ENCODE assay signal across 23 cellular contexts in the genomic region with DNA sequence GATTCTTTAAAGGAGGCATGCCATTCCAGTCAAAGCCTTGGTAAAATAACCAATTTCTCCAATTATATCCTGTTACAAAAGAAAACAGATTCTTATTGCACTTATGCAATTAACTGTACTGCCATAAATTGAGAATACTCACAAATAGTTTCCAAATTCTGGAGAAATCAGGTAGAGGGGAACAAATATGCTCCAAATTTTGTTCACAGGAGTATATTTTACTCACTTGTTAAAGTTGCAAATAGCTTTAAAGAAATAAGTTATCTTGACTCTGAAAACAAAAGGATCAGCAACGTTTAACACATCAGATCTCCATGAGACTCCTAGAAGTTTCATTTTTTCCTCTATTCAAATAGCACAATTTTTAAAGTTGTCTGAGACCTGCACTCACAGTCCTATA.
DNase-seq lines count a peak whose midpoint lies in the region; ATAC-seq lines count a peak whose summit lies in the region.
"Had no signal": no experiment of that assay in that cellular context is flagged by ENCODE, and none has a peak within 500 bp of the region (broad histone marks: within the 10 kb centered on the region; RNA-seq: fewer than 3 reads in every experiment).

No MANE protein-coding gene starts in this region.

- peaks cover 8 to 24% (median 21%) of the 10 kb centered on the region in 3 donors for H3K9me3 Mint-ChIP-seq in T-cell

- H3K36me3 Mint-ChIP-seq in T-cell = no peaks in the 10 kb centered on the region
- H3K36me3 Mint-ChIP-seq: CD14-positive monocyte; CD4-positive, alpha-beta memory T cell; CD4-positive, CD25-positive, alpha-beta regulatory T cell; CD8-positive, alpha-beta memory T cell had no signal

- H4K5ac ChIP-seq in mesendoderm (ENCODE audit: low read length) = no peak overlapping the region

- H3K4me3 Mint-ChIP-seq in T-cell = no peak overlapping the region
- H3K4me3 Mint-ChIP-seq: CD14-positive monocyte; CD4-positive, alpha-beta memory T cell; CD4-positive, CD25-positive, alpha-beta regulatory T cell; CD8-positive, alpha-beta memory T cell had no signal

- H2BK15ac ChIP-seq in mesendoderm (replicated peaks; ENCODE audit: low read depth) = no peak overlapping the region

- no peaks in the 10 kb centered on the region for H3K79me1 ChIP-seq in mesendoderm (ENCODE audit: low read length)

- no peak overlapping the region for H3K27ac Mint-ChIP-seq in T-cell
- H3K27ac Mint-ChIP-seq: CD14-positive monocyte; CD4-positive, alpha-beta memory T cell; CD4-positive, CD25-positive, alpha-beta regulatory T cell; CD8-positive, alpha-beta memory T cell had no signal

- H3K4me2 ChIP-seq in mesendoderm (ENCODE audit: low read length) = no peak overlapping the region
- H3K4me2 ChIP-seq: BLaER1 had no signal

- no peaks in the 10 kb centered on the region for H3K27me3 Mint-ChIP-seq in T-cell
- H3K27me3 Mint-ChIP-seq: CD4-positive, alpha-beta memory T cell; CD4-positive, CD25-positive, alpha-beta regulatory T cell had no signal

- H3K36me3 ChIP-seq in mesendoderm (ENCODE audit: control insufficient read depth, insufficient read depth, low read length) = no peaks in the 10 kb centered on the region
- H3K36me3 ChIP-seq: BE2C, BLaER1 had no signal

- no peak overlapping the region for H3K9ac ChIP-seq in mesendoderm (ENCODE audit: low read length)
- H3K9ac ChIP-seq: BLaER1 had no signal

- H3K27ac ChIP-seq in mesendoderm (ENCODE audit: low read depth, low read length) = no peak overlapping the region
- H3K27ac ChIP-seq: BLaER1 had no signal

- WGBS in mesendoderm (ENCODE audit: extremely low coverage, insufficient coverage, low lambda C conversion rate) = no CpG with 5 or more reads among the region's 1 CpG

- H2AK5ac ChIP-seq in mesendoderm (ENCODE audit: low read length) = no peak overlapping the region

- H3K56ac ChIP-seq in mesendoderm (ENCODE audit: low read length) = no peak overlapping the region

- no peak overlapping the region for H2BK5ac ChIP-seq in mesendoderm (ENCODE audit: low read length)

- DNase-seq in NAMALWA (ENCODE audit: low spot score) (peak; percentile 3), OCI-M1 (lab: John Stamatoyannopoulos, UW) (peak; percentile 4), mesendoderm (peak; percentile 6), T-helper 2 cell (no peak), T-cell (no peak)
- DNase-seq: 8988T; ACHN; BE2C; C1 segment of cervical spinal cord; CD4-positive, alpha-beta memory T cell; CD4-positive, CD25-positive, alpha-beta regulatory T cell; CD8-positive, alpha-beta memory T cell; COR-L47; DMS 273 treated with DMSO at 0.1 percent for 48 hours; DMS153; DMS53; DMS79; DND-41; EL; GF-D8 had no signal

- no peaks in the 10 kb centered on the region for H3K27me3 ChIP-seq in mesendoderm (ENCODE audit: insufficient read depth, low read length, poor library complexity)
- H3K27me3 ChIP-seq: BE2C, BLaER1 had no signal

- no peak for ATAC-seq in T-cell (replicated peaks in 1 of 4)
- no peak for ATAC-seq in HG03571 (IDR thresholded peaks at IDR 0.05; ENCODE audit: unreplicated experiment)

- H3K18ac ChIP-seq in mesendoderm (ENCODE audit: low read length) = no peak overlapping the region

- POLR2A ChIA-PET in T-cell (lab: Charles Lee) = no interaction called here

- no peaks in the 10 kb centered on the region for H3K79me2 ChIP-seq in mesendoderm (ENCODE audit: control insufficient read depth, insufficient read depth, low read length)

- H3K4ac ChIP-seq in mesendoderm (ENCODE audit: low read depth, low read length) = no peak overlapping the region

- H3K4me1 ChIP-seq in mesendoderm (ENCODE audit: control insufficient read depth, low read depth, low read length) = no peaks in the 10 kb centered on the region
- H3K4me1 ChIP-seq: BE2C, BLaER1 had no signal

- no peak overlapping the region for H3K23ac ChIP-seq in mesendoderm (ENCODE audit: low read length)

- CTCF ChIA-PET in T-cell (lab: Charles Lee) = no interaction called here

- no peak overlapping the region for H3K4me3 ChIP-seq in mesendoderm (ENCODE audit: low read length)
- H3K4me3 ChIP-seq: BLaER1 had no signal

- no peak overlapping the region for H2BK120ac ChIP-seq in mesendoderm (ENCODE audit: low read depth, low read length)

- H4K8ac ChIP-seq in mesendoderm (ENCODE audit: low read depth, low read length) = no peak overlapping the region

- H3K4me1 Mint-ChIP-seq in T-cell = no peaks in the 10 kb centered on the region
- H3K4me1 Mint-ChIP-seq: CD14-positive monocyte; CD4-positive, alpha-beta memory T cell; CD4-positive, CD25-positive, alpha-beta regulatory T cell; CD8-positive, alpha-beta memory T cell had no signal

Comparison
In these comparisons a context has a peak if more than half of its experiments do, and no peak if none do; other contexts are left out.
1. DNase-seq: peak in NAMALWA (single experiment), OCI-M1 (single experiment) and mesendoderm (single experiment); none in T-helper 2 cell (0 of 5) and T-cell (0 of 34).